ENCODE assay signal across 9 cellular contexts in genomic region chr2:152466925-152467676, GRCh38.
A peak's percentile ranks its signal among the peaks of the same experiment; 100 is the strongest.
DNase-seq lines count a peak whose midpoint lies in the region; ATAC-seq and TF ChIP-seq lines count a peak whose summit lies in the region.
"Had no signal": no experiment of that assay in that cellular context is flagged by ENCODE, and none has a peak within 500 bp of the region (broad histone marks: within the 10 kb centered on the region; RNA-seq: fewer than 3 reads in every experiment).

No MANE protein-coding gene starts in this region.

- H3K36me3 Mint-ChIP-seq in activated T-cell treated with anti-CD3 and anti-CD28 coated beads, Interleukin-2, amount 50 U/mL, for 24 hours (ENCODE audit: low read depth): no peaks in the 10 kb centered on the region
- H3K36me3 Mint-ChIP-seq in T-helper 17 cell (ENCODE audit: low read depth): peaks cover 3% of the 10 kb centered on the region

- H3K27ac Mint-ChIP-seq in activated T-cell treated with anti-CD3 and anti-CD28 coated beads, Interleukin-2, amount 50 U/mL, for 24 hours: no peak overlapping the region
- H3K27ac Mint-ChIP-seq in T-helper 17 cell: no peak overlapping the region

- peak overlapping the region in 7 of 10 experiments; percentile 7 to 26 (median 21); a peak in 8 of 20 replicates for H3K4me3 ChIP-seq in BLaER1 treated with 17β-estradiol and CSF1 and Interleukin-3, amounts not matched to agents 10 nM and 100 nM
- peak overlapping the region; percentile 52 for H3K4me3 ChIP-seq in psoas muscle

- peak overlapping the region; percentile 54 to 78 (median 71); a peak in 21 of 22 replicates for H3K9ac ChIP-seq in BLaER1 treated with 17β-estradiol and CSF1 and Interleukin-3, amounts not matched to agents 10 nM and 100 nM

- TF ChIP-seq CTCF in psoas muscle (IDR thresholded peaks at IDR 0.05): no peak

- H4K20me1 ChIP-seq in BLaER1 treated with 17β-estradiol and CSF1 and Interleukin-3, amounts not matched to agents 10 nM and 100 nM: peaks cover 0 to 100% (median 41%) of the 10 kb centered on the region in 11 experiments; a peak in 13 of 22 replicates

- peak overlapping the region; percentile 83 to 95 (median 86) for H3K4me2 ChIP-seq in BLaER1 treated with 17β-estradiol and CSF1 and Interleukin-3, amounts not matched to agents 10 nM and 100 nM

- peaks cover 4% of the 10 kb centered on the region for H3K4me1 Mint-ChIP-seq in activated T-cell treated with anti-CD3 and anti-CD28 coated beads, Interleukin-2, amount 50 U/mL, for 24 hours (ENCODE audit: low read depth)
- H3K4me1 Mint-ChIP-seq in T-helper 17 cell: peaks cover 8% of the 10 kb centered on the region

- H3K4me1 ChIP-seq in BLaER1 treated with 17β-estradiol and CSF1 and Interleukin-3, amounts not matched to agents 10 nM and 100 nM: peaks cover 79 to 100% (median 100%) of the 10 kb centered on the region in 10 experiments
- H3K4me1 ChIP-seq in psoas muscle: peaks cover 92% of the 10 kb centered on the region

- no peak overlapping the region for H3K4me3 Mint-ChIP-seq in activated T-cell treated with anti-CD3 and anti-CD28 coated beads, Interleukin-2, amount 50 U/mL, for 24 hours
- H3K4me3 Mint-ChIP-seq in T-helper 17 cell: no peak overlapping the region

- no peaks in the 10 kb centered on the region for H3K9me3 ChIP-seq in BLaER1 treated with 17β-estradiol and CSF1 and Interleukin-3, amounts not matched to agents 10 nM and 100 nM (replicated peaks in 1 of 11)
- no peaks in the 10 kb centered on the region for H3K9me3 ChIP-seq in psoas muscle
- no peaks in the 10 kb centered on the region for H3K9me3 ChIP-seq in T-helper 17 cell (ENCODE audit: control insufficient read depth, low read length, poor library complexity, severe bottlenecking)

- H3K27me3 ChIP-seq in BLaER1 treated with 17β-estradiol and CSF1 and Interleukin-3, amounts not matched to agents 10 nM and 100 nM: no peaks in the 10 kb centered on the region
- H3K27me3 ChIP-seq in psoas muscle (ENCODE audit: insufficient read depth in 3 of 3, low read length in 2 of 3): no peaks in the 10 kb centered on the region

- ATAC-seq in GM21381 (IDR thresholded peaks at IDR 0.05; ENCODE audit: unreplicated experiment) (peak; percentile 95), HG03565 (IDR thresholded peaks at IDR 0.05; ENCODE audit: unreplicated experiment) (peak; percentile 89), psoas muscle (peak; percentile 72 to 82 (median 76)), T-helper 17 cell (no peak)

- 19 to 26% (median 25%) methylated on average over 11 of the region's 11 CpGs for WGBS in psoas muscle, 3 donors

- H3K9me3 Mint-ChIP-seq in activated T-cell treated with anti-CD3 and anti-CD28 coated beads, Interleukin-2, amount 50 U/mL, for 24 hours: no peaks in the 10 kb centered on the region

- peaks cover 0 to 29% (median 6%) of the 10 kb centered on the region in 11 experiments; a peak in 6 of 22 replicates for H3K36me3 ChIP-seq in BLaER1 treated with 17β-estradiol and CSF1 and Interleukin-3, amounts not matched to agents 10 nM and 100 nM
- no peaks in the 10 kb centered on the region for H3K36me3 ChIP-seq in psoas muscle (ENCODE audit: insufficient read depth in 1 of 2, low read depth in 1 of 2)

- peak overlapping the region; percentile 76 to 92 (median 85) for H3K27ac ChIP-seq in BLaER1 treated with 17β-estradiol and CSF1 and Interleukin-3, amounts not matched to agents 10 nM and 100 nM
- H3K27ac ChIP-seq in psoas muscle: peak overlapping the region; percentile 92

- DNase-seq in cerebellar cortex (ENCODE audit: low spot score) (peak; percentile 62), psoas muscle (no peak), AG20443 (ENCODE audit: low spot score) (no peak), T-helper 17 cell (no peak)
- no peak for DNase-seq in activated T-cell treated with anti-CD3 and anti-CD28 coated beads, Interleukin-2, amount 50 U/mL, for 24 hours
- DNase-seq: DND-41 had no signal

- intact Hi-C loops in psoas muscle (cut with DNase I): loop anchor here (5.0 kb wide), 2 partner anchors 35 to 80 kb away; no protein-coding TSS in a partner anchor

- H3K27me3 Mint-ChIP-seq in activated T-cell treated with anti-CD3 and anti-CD28 coated beads, Interleukin-2, amount 50 U/mL, for 24 hours: peaks cover 7% of the 10 kb centered on the region
- peaks cover 47% of the 10 kb centered on the region for H3K27me3 Mint-ChIP-seq in T-helper 17 cell
